Comparison of ENCODE assay signal across 18 cellular contexts in the genomic region with DNA sequence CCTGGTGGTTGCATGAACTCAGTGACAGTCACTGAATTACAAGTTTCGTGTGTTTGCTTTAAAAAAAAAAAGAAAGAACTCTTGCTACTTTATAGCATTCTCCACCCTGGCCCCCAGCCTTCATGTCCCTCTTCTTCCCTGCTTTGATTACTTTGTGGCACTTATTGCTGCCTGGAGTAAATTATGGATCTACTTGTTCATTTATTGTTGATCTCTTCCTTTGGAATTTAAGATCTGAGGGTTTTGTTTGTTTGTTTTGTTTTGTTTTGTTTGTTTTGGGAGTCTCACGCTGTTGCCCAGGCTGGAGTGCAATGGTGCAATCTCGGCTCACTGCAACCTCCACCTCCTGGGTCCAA.
DNase-seq lines count a peak whose midpoint lies in the region; ATAC-seq and TF ChIP-seq lines count a peak whose summit lies in the region.
"Had no signal": no experiment of that assay in that cellular context is flagged by ENCODE, and none has a peak within 500 bp of the region (broad histone marks: within the 10 kb centered on the region; RNA-seq: fewer than 3 reads in every experiment).

No MANE protein-coding gene starts in this region.

- H3K27ac Mint-ChIP-seq in mesothelial cell of epicardium: peak overlapping the region; percentile 56
- H3K27ac Mint-ChIP-seq in immature natural killer cell: no peak overlapping the region

- H3K27me3 ChIP-seq in BLaER1 (no peaks in the 10 kb centered on the region), adipocyte (replicated peaks; ENCODE audit: control insufficient read depth, insufficient read depth, low read length) (no peaks in the 10 kb centered on the region), stomach (no peaks in the 10 kb centered on the region)
- H3K27me3 ChIP-seq: foreskin keratinocyte, SJCRH30 had no signal

- 54 to 77% (median 65%) methylated on average over 3 of the region's 3 CpGs for WGBS in stomach, 5 donors

- 0 out of 2 replicates have a peak, but pooled peaks cover 5% of the 10 kb centered on the region for H4K20me1 ChIP-seq in BLaER1

- H3K4me3 Mint-ChIP-seq in mesothelial cell of epicardium (no peak overlapping the region), immature natural killer cell (no peak overlapping the region)
- H3K4me3 Mint-ChIP-seq: naive B cell; stimulated activated naive B cell treated with anti-CD40 and anti-IgM and Interleukin-4, amounts not matched to agents 10 μg/mL and 1 μg/mL and 100 μg/mL, for 72 hours had no signal

- ATAC-seq in GM18511 (IDR thresholded peaks at IDR 0.05; ENCODE audit: unreplicated experiment): no peak
- no peak for ATAC-seq in left cardiac atrium
- ATAC-seq: foreskin keratinocyte; PC-3; stimulated activated naive B cell treated with anti-CD40 and anti-IgM and Interleukin-4, amounts not matched to agents 10 μg/mL and 1 μg/mL and 100 μg/mL, for 72 hours had no signal

- 0 out of 2 replicates have a peak overlapping the region, but pooled peaks have one; percentile 22 for H3K27ac ChIP-seq in BLaER1
- H3K27ac ChIP-seq in stomach: peak overlapping the region in 4 of 5 donors; percentile 73 to 86 (median 77)
- H3K27ac ChIP-seq: foreskin keratinocyte, SJCRH30 had no signal

- TF ChIP-seq EP300 in stomach (IDR thresholded peaks at IDR 0.05): no peak

- H3K4me1 ChIP-seq in BLaER1 (peaks cover 56% of the 10 kb centered on the region), adipocyte (ENCODE audit: control insufficient read depth, insufficient read depth, low read length) (peaks cover 20% of the 10 kb centered on the region), stomach (peaks cover 17 to 75% (median 49%) of the 10 kb centered on the region in 4 donors)
- H3K4me1 ChIP-seq: foreskin keratinocyte, SJCRH30 had no signal

- H3K4me3 ChIP-seq in BLaER1 (no peak overlapping the region), adipocyte (ENCODE audit: low read length) (no peak overlapping the region), stomach (no peak overlapping the region)
- H3K4me3 ChIP-seq: left ventricle myocardium inferior, SJCRH30 had no signal

- H3K9ac ChIP-seq in BLaER1: no peak overlapping the region
- H3K9ac ChIP-seq in adipocyte (ENCODE audit: low read length): peak overlapping the region; percentile 61

- TF ChIP-seq CTCF in mesothelial cell of epicardium (IDR thresholded peaks at IDR 0.05; ENCODE audit: unreplicated experiment): no peak
- TF ChIP-seq CTCF in stomach (IDR thresholded peaks at IDR 0.05): no peak

- H3K4me1 Mint-ChIP-seq in mesothelial cell of epicardium: peaks cover 7% of the 10 kb centered on the region
- H3K4me1 Mint-ChIP-seq in immature natural killer cell: no peaks in the 10 kb centered on the region

- H3K36me3 Mint-ChIP-seq in mesothelial cell of epicardium: peaks cover 28% of the 10 kb centered on the region
- peaks cover 13 to 27% (median 20%) of the 10 kb centered on the region in 3 donors for H3K36me3 Mint-ChIP-seq in immature natural killer cell

- H3K36me3 ChIP-seq in BLaER1: peaks cover 92% of the 10 kb centered on the region
- peaks cover 36% of the 10 kb centered on the region for H3K36me3 ChIP-seq in adipocyte (ENCODE audit: control insufficient read depth, insufficient read depth, low read length, severe bottlenecking)
- peaks cover 12 to 76% (median 52%) of the 10 kb centered on the region in 4 donors for H3K36me3 ChIP-seq in stomach

- H3K4me2 ChIP-seq in BLaER1: no peak overlapping the region

- TF ChIP-seq POLR2A in stomach (IDR thresholded peaks at IDR 0.05): no peak

- H3K9me3 ChIP-seq in BLaER1 (no peaks in the 10 kb centered on the region), adipocyte (ENCODE audit: control insufficient read depth, low read length) (no peaks in the 10 kb centered on the region), stomach (no peaks in the 10 kb centered on the region)
- H3K9me3 ChIP-seq: left ventricle myocardium inferior, SJCRH30 had no signal

- no peak for DNase-seq in adipocyte (ENCODE audit: low read depth)
- DNase-seq in mesothelial cell of epicardium (ENCODE audit: low spot score in 2 of 2, unreplicated experiment in 2 of 2): no peak
- no peak for DNase-seq in stomach
- DNase-seq in NCI-H2029 (lab: John Stamatoyannopoulos, UW): no peak
- no peak for DNase-seq in left cardiac atrium
- no peak for DNase-seq in immature natural killer cell
- DNase-seq: activated gamma-delta T cell; foreskin keratinocyte; naive B cell; NCI-H2081 treated with DMSO at 0.1 percent for 48 hours; PC-3; SJCRH30; stimulated activated naive B cell treated with anti-CD40 and anti-IgM and Interleukin-4, amounts not matched to agents 10 μg/mL and 1 μg/mL and 100 μg/mL, for 72 hours had no signal

- no peaks in the 10 kb centered on the region for H3K27me3 Mint-ChIP-seq in mesothelial cell of epicardium (ENCODE audit: low read depth)
- no peaks in the 10 kb centered on the region for H3K27me3 Mint-ChIP-seq in immature natural killer cell (ENCODE audit: low read depth in 3 of 3)
- H3K27me3 Mint-ChIP-seq: naive B cell; progenitor cell of endocrine pancreas; stimulated activated naive B cell treated with anti-CD40 and anti-IgM and Interleukin-4, amounts not matched to agents 10 μg/mL and 1 μg/mL and 100 μg/mL, for 72 hours had no signal

- H3K9me3 Mint-ChIP-seq in mesothelial cell of epicardium (no peaks in the 10 kb centered on the region), immature natural killer cell (no peaks in the 10 kb centered on the region)
- H3K9me3 Mint-ChIP-seq: IgD-negative memory B cell; naive B cell; stimulated activated naive B cell treated with anti-CD40 and anti-IgM and Interleukin-4, amounts not matched to agents 10 μg/mL and 1 μg/mL and 100 μg/mL, for 72 hours had no signal

- intact Hi-C loops in stomach (cut with DNase I; ENCODE audit: low total_unique reads) (no loop called here), left cardiac atrium (cut with DNase I) (no loop called here)
